In the genomic region with DNA sequence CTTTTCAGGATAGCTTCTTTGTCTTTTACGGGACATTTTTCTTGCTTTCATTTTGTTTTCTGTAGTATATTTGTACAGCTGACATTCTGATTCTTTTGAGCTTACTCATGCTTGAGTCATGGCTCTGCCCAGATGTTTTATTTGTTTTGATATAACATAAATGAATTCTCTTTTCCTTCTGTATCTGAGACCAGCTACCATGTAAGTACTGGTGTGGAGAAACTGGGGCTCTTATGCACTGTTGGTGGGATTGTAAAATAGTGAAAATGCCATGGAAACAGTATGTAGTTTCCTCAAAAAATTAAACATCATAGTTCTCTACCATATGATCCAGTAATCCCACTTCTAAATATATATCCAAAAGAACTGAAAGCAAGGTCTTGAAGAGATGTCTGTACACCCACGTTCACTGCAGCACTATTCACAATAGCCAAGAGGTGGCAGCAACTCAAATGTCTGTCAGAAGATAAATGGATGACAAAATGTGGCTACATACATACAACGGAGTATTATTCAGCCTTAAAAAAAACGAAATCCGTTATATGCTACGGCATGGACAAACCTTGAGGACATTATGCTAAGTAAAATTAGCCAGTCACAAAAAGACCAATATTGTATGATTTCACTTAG, we compare ENCODE assay signal across 9 cellular contexts.
DNase-seq lines count a peak whose midpoint lies in the region; ATAC-seq and TF ChIP-seq lines count a peak whose summit lies in the region.
"Had no signal": no experiment of that assay in that cellular context is flagged by ENCODE, and none has a peak within 500 bp of the region (broad histone marks: within the 10 kb centered on the region; RNA-seq: fewer than 3 reads in every experiment).

No MANE protein-coding gene starts in this region.

- peak overlapping the region; percentile 79 for H3K4me3 Mint-ChIP-seq in HFFc6

- TF ChIP-seq CTCF in C4-2B (conservative IDR thresholded peaks at IDR 0.05), result peak; percentile 58
- peak; percentile 66 for TF ChIP-seq CTCF in HFFc6 (IDR thresholded peaks at IDR 0.05)
- peak; percentile 33; the same call in 1 of the 2 replicates for TF ChIP-seq CTCF in WI38 (IDR thresholded peaks at IDR 0.05; ENCODE audit: low read depth, low read length)

- H3K4me3 ChIP-seq in WI38 (ENCODE audit: low read depth, low read length), result 0 out of 2 replicates have a peak overlapping the region, but pooled peaks have one; percentile 11
- H3K4me3 ChIP-seq: skin epidermis had no signal

- no peaks in the 10 kb centered on the region for H3K9me3 Mint-ChIP-seq in HFFc6

- peak overlapping the region; percentile 83 for H3K27ac Mint-ChIP-seq in HFFc6

- DNase-seq in HFFc6 (peak; percentile 72), kidney tubule cell (ENCODE audit: low spot score) (peak; percentile 44), KG1 (lab: John Stamatoyannopoulos, UW) (no peak), NCI-H446 treated with DMSO at 0.1 percent for 48 hours (lab: John Stamatoyannopoulos, UW) (no peak)
- DNase-seq in activated CD4-positive, CD25-positive, alpha-beta regulatory T cell (lab: John Stamatoyannopoulos, UW), result no peak

- H3K36me3 Mint-ChIP-seq in HFFc6 (ENCODE audit: low read depth), result peaks cover 14% of the 10 kb centered on the region

- peaks cover 47% of the 10 kb centered on the region for H3K4me1 Mint-ChIP-seq in HFFc6 (ENCODE audit: low read depth)

- H3K27ac ChIP-seq in C4-2B, result no peak overlapping the region

- ATAC-seq in HG02571 (IDR thresholded peaks at IDR 0.05; ENCODE audit: unreplicated experiment), result no peak

- H3K27me3 Mint-ChIP-seq in HFFc6 (ENCODE audit: insufficient read depth), result peaks cover 2% of the 10 kb centered on the region; the same call in 1 of the 2 replicates

Comparison
In these comparisons a context has a peak if more than half of its experiments do, and no peak if none do; other contexts are left out.
1. DNase-seq: peak in HFFc6 (single experiment) and kidney tubule cell (single experiment); none in KG1 (single experiment), NCI-H446 treated with DMSO at 0.1 percent for 48 hours (single experiment) and activated CD4-positive, CD25-positive, alpha-beta regulatory T cell (0 of 4).
2. Peak in every context shown above with its lines, with median percentiles within 50 percentile points of each other: CTCF ChIP-seq.